In genomic region chr1:184030433-184031126, GRCh38 we compare ENCODE assay signal across 31 cellular contexts. TPM values are rescaled to one million over a fixed set of nuclear protein-coding genes. Genes with fewer than 3 reads are reported as not detected.
DNase-seq lines count a peak whose midpoint lies in the region; ATAC-seq, FAIRE-seq and TF ChIP-seq lines count a peak whose summit lies in the region.
"Had no signal": no experiment of that assay in that cellular context is flagged by ENCODE, and none has a peak within 500 bp of the region (broad histone marks: within the 10 kb centered on the region; RNA-seq: fewer than 3 reads in every experiment).

No MANE protein-coding gene starts in this region.

- H3K9me3 Mint-ChIP-seq in MCF 10A (ENCODE audit: unreplicated experiment): no peaks in the 10 kb centered on the region
- H3K9me3 Mint-ChIP-seq in activated CD4-positive, alpha-beta memory T cell treated with anti-CD3 and anti-CD28 coated beads, Interleukin-2, amount 10 ng/mL, durations not matched to agents 7 days and 5 days: no peaks in the 10 kb centered on the region
- H3K9me3 Mint-ChIP-seq: activated naive CD8-positive, alpha-beta T cell treated with anti-CD3 and anti-CD28 coated beads for 36 hours; effector memory CD8-positive, alpha-beta T cell; natural killer cell; stimulated activated memory B cell treated with anti-CD40 and anti-IgM and Interleukin-4, amounts not matched to agents 10 μg/mL and 1 μg/mL and 100 μg/mL, for 72 hours had no signal

- in situ Hi-C loops in mammary epithelial cell (cut with MboI; ENCODE audit: low sequenced_read_pairs in 2 of 2) (no loop called here), K562 (cut with MboI) (no loop called here)

- H3K4me1 Mint-ChIP-seq in MCF 10A (ENCODE audit: insufficient read depth, unreplicated experiment): no peaks in the 10 kb centered on the region
- H3K4me1 Mint-ChIP-seq in activated CD4-positive, alpha-beta memory T cell treated with anti-CD3 and anti-CD28 coated beads, Interleukin-2, amount 10 ng/mL, durations not matched to agents 7 days and 5 days: peaks cover 9% of the 10 kb centered on the region
- H3K4me1 Mint-ChIP-seq: activated naive CD8-positive, alpha-beta T cell treated with anti-CD3 and anti-CD28 coated beads for 36 hours; stimulated activated memory B cell treated with anti-CD40 and anti-IgM and Interleukin-4, amounts not matched to agents 10 μg/mL and 1 μg/mL and 100 μg/mL, for 72 hours had no signal

- POLR2A ChIA-PET in MCF 10A (lab: Yijun Ruan, JAX) (interaction anchor here (0.7 to 1.4 kb wide), 2 partner anchors 11 to 21 kb away, joined by 3 to 6 read pairs; partner anchors contain the start of gene TSEN15), K562 (lab: Yijun Ruan, JAX) (interaction anchor here (0.8 to 2.8 kb wide), 7 partner anchors 9 to 38 kb away, joined by 3 to 16 read pairs (median 4); partner anchors contain the start of gene TSEN15)
- POLR2A ChIA-PET in activated CD4-positive, alpha-beta memory T cell treated with anti-CD3 and anti-CD28 coated beads, Interleukin-2, amount 10 ng/mL, durations not matched to agents 7 days and 5 days (lab: Charles Lee): interaction anchor here (1.0 kb wide), 1 partner anchor 99 kb away, joined by 3 read pairs; no protein-coding TSS in a partner anchor

- H3K27ac ChIP-seq in mammary epithelial cell (ENCODE audit: insufficient read depth, low read depth, low read length) (no peak overlapping the region), K562 (ENCODE audit: extremely low read depth, low read depth, low read length) (peak overlapping the region; percentile 89), temporal lobe (ENCODE audit: low read depth, low read length) (peak overlapping the region; percentile 21)
- H3K27ac ChIP-seq: cardiac muscle cell, heart left ventricle, HL-60, KMS-11, lower lobe of right lung, SJCRH30, suprapubic skin had no signal

- DNase-seq in mammary epithelial cell (peak; percentile 26), MCF 10A (ENCODE audit: unreplicated experiment) (no peak), K562 (ENCODE audit: extremely low read depth in 1 of 4, low spot score in 3 of 4) (no peak), inferior parietal cortex (ENCODE audit: extremely low spot score) (peak; percentile 43), putamen (ENCODE audit: low spot score) (no peak)
- no peak for DNase-seq in activated CD4-positive, alpha-beta memory T cell treated with anti-CD3 and anti-CD28 coated beads, Interleukin-2, amount 10 ng/mL, durations not matched to agents 7 days and 5 days
- DNase-seq: 8988T; activated CD4-positive, alpha-beta T cell treated with anti-CD3 and anti-CD28 coated beads for 48 hours; activated gamma-delta T cell; activated naive CD8-positive, alpha-beta T cell treated with anti-CD3 and anti-CD28 coated beads for 36 hours; activated T-cell treated with anti-CD3 and anti-CD28 coated beads, Interleukin-2, amount 50 U/mL, for 1 hour; aorta; cortex of kidney; effector memory CD8-positive, alpha-beta T cell; erythroblast; heart left ventricle; lower lobe of right lung; natural killer cell; NCI-H1417; NCI-H2029 treated with DMSO at 0.1 percent for 48 hours; NCI-H774; SJCRH30 had no signal

- H3K36me3 Mint-ChIP-seq in MCF 10A (ENCODE audit: insufficient read depth, unreplicated experiment): no peaks in the 10 kb centered on the region
- H3K36me3 Mint-ChIP-seq in activated CD4-positive, alpha-beta memory T cell treated with anti-CD3 and anti-CD28 coated beads, Interleukin-2, amount 10 ng/mL, durations not matched to agents 7 days and 5 days (ENCODE audit: low read depth): no peaks in the 10 kb centered on the region
- H3K36me3 Mint-ChIP-seq: activated naive CD8-positive, alpha-beta T cell treated with anti-CD3 and anti-CD28 coated beads for 36 hours; natural killer cell; stimulated activated memory B cell treated with anti-CD40 and anti-IgM and Interleukin-4, amounts not matched to agents 10 μg/mL and 1 μg/mL and 100 μg/mL, for 72 hours had no signal

- H3K4me3 ChIP-seq in mammary epithelial cell (replicated peaks in 1 of 3; ENCODE audit: insufficient read depth in 1 of 3, low read depth in 2 of 3, low read length in 3 of 3) (no peak overlapping the region), K562 (no peak overlapping the region)
- H3K4me3 ChIP-seq: cardiac muscle cell, heart left ventricle, lower lobe of right lung, SJCRH30, suprapubic skin had no signal

- H3K79me2 ChIP-seq in mammary epithelial cell (ENCODE audit: insufficient read depth, low read length): no peaks in the 10 kb centered on the region
- peaks cover 92% of the 10 kb centered on the region for H3K79me2 ChIP-seq in K562 (ENCODE audit: control insufficient read depth, insufficient read depth, low read length)

- H3K36me3 ChIP-seq in mammary epithelial cell (ENCODE audit: insufficient read depth, low read length) (no peaks in the 10 kb centered on the region), K562 (ENCODE audit: control insufficient read depth, insufficient read depth, low read length) (no peaks in the 10 kb centered on the region; the same call in 2 of the 3 replicates)
- H3K36me3 ChIP-seq: cardiac muscle cell, heart left ventricle, lower lobe of right lung, SJCRH30, suprapubic skin had no signal

- ATAC-seq in K562: no peak
- no peak for ATAC-seq in GM18868 (IDR thresholded peaks at IDR 0.05; ENCODE audit: unreplicated experiment)
- ATAC-seq: effector memory CD8-positive, alpha-beta T cell; heart left ventricle; lower lobe of right lung; stimulated activated memory B cell treated with anti-CD40 and anti-IgM and Interleukin-4, amounts not matched to agents 10 μg/mL and 1 μg/mL and 100 μg/mL, for 72 hours had no signal

- H3K4me1 ChIP-seq in mammary epithelial cell (ENCODE audit: insufficient read depth, low read length) (no peaks in the 10 kb centered on the region), K562 (replicated peaks in 1 of 2; ENCODE audit: control insufficient read depth in 2 of 2, insufficient read depth in 2 of 2, low read length in 2 of 2) (peaks cover 15 to 81% of the 10 kb centered on the region in 2 experiments)

- H3K4me2 ChIP-seq in mammary epithelial cell (ENCODE audit: insufficient read depth, low read depth, low read length) (no peak overlapping the region), K562 (ENCODE audit: insufficient read depth, low read length) (peak overlapping the region; percentile 63; the same call in 1 of the 2 replicates)
- H3K4me2 ChIP-seq: KMS-11 had no signal

- H3K4me3 Mint-ChIP-seq in MCF 10A (ENCODE audit: unreplicated experiment): no peak overlapping the region
- H3K4me3 Mint-ChIP-seq in activated CD4-positive, alpha-beta memory T cell treated with anti-CD3 and anti-CD28 coated beads, Interleukin-2, amount 10 ng/mL, durations not matched to agents 7 days and 5 days: no peak overlapping the region
- H3K4me3 Mint-ChIP-seq: activated naive CD8-positive, alpha-beta T cell treated with anti-CD3 and anti-CD28 coated beads for 36 hours; effector memory CD8-positive, alpha-beta T cell; natural killer cell; stimulated activated memory B cell treated with anti-CD40 and anti-IgM and Interleukin-4, amounts not matched to agents 10 μg/mL and 1 μg/mL and 100 μg/mL, for 72 hours had no signal

- peaks cover 62% of the 10 kb centered on the region for H3K27me3 Mint-ChIP-seq in MCF 10A (ENCODE audit: insufficient read depth, unreplicated experiment)
- H3K27me3 Mint-ChIP-seq in activated CD4-positive, alpha-beta memory T cell treated with anti-CD3 and anti-CD28 coated beads, Interleukin-2, amount 10 ng/mL, durations not matched to agents 7 days and 5 days: peaks cover 41% of the 10 kb centered on the region

- no peak for FAIRE-seq in K562 (lab: Jason Lieb, UNC)
- FAIRE-seq: GM19239, H1 had no signal

- no peak for TF ChIP-seq EP300 in K562 (IDR thresholded peaks at IDR 0.05; ENCODE audit: low read length)

- H3K27me3 ChIP-seq in mammary epithelial cell (ENCODE audit: insufficient read depth, low read length) (peaks cover 15% of the 10 kb centered on the region), K562 (ENCODE audit: control insufficient read depth in 2 of 2, insufficient read depth in 2 of 2, low read length in 2 of 2) (no peaks in the 10 kb centered on the region)
- H3K27me3 ChIP-seq: SJCRH30 had no signal

- H3K27ac Mint-ChIP-seq in MCF 10A (ENCODE audit: low read depth, unreplicated experiment): no peak overlapping the region
- H3K27ac Mint-ChIP-seq in activated CD4-positive, alpha-beta memory T cell treated with anti-CD3 and anti-CD28 coated beads, Interleukin-2, amount 10 ng/mL, durations not matched to agents 7 days and 5 days: no peak overlapping the region
- H3K27ac Mint-ChIP-seq: activated naive CD8-positive, alpha-beta T cell treated with anti-CD3 and anti-CD28 coated beads for 36 hours; effector memory CD8-positive, alpha-beta T cell; natural killer cell; stimulated activated memory B cell treated with anti-CD40 and anti-IgM and Interleukin-4, amounts not matched to agents 10 μg/mL and 1 μg/mL and 100 μg/mL, for 72 hours had no signal

- no peaks in the 10 kb centered on the region for H3K9me3 ChIP-seq in mammary epithelial cell (replicated peaks; ENCODE audit: insufficient read depth, low read length)
- no peaks in the 10 kb centered on the region for H3K9me3 ChIP-seq in K562 (replicated peaks; ENCODE audit: control insufficient read depth, insufficient read depth, low read depth, low read length)
- H3K9me3 ChIP-seq: heart left ventricle, lower lobe of right lung, SJCRH30, suprapubic skin had no signal

- no peaks in the 10 kb centered on the region for H4K20me1 ChIP-seq in mammary epithelial cell (ENCODE audit: insufficient read depth, low read length)
- H4K20me1 ChIP-seq in K562 (replicated peaks; ENCODE audit: control insufficient read depth, insufficient read depth, low read length): no peaks in the 10 kb centered on the region

- intact Hi-C loops in mammary epithelial cell (cut with micrococcal nuclease) (no loop called here), MCF 10A (cut with micrococcal nuclease) (no loop called here), K562 (cut with micrococcal nuclease) (loop anchor here (1.0 to 5.0 kb wide), 5 partner anchors 22 to 373 kb away; no protein-coding TSS in a partner anchor)

- no peak; the same call in 1 of the 2 replicates for TF ChIP-seq POLR2A in K562 (conservative IDR thresholded peaks at IDR 0.05)

- CTCF ChIA-PET in mammary epithelial cell (lab: Charles Lee; ENCODE audit: low non-redundant PET) (interaction anchor here (0.5 kb wide), 1 partner anchor 360 kb away, joined by 3 read pairs; no protein-coding TSS in a partner anchor), MCF 10A (lab: Yijun Ruan, JAX) (interaction anchor here (1.2 to 1.7 kb wide), 2 partner anchors 25 to 375 kb away, joined by 5 read pairs; no protein-coding TSS in a partner anchor), K562 (lab: Yijun Ruan, JAX; ENCODE audit: low intra/inter-chr PET ratio) (no interaction called here)
- CTCF ChIA-PET in activated CD4-positive, alpha-beta memory T cell treated with anti-CD3 and anti-CD28 coated beads, Interleukin-2, amount 10 ng/mL, durations not matched to agents 7 days and 5 days (lab: Charles Lee): no interaction called here

- WGBS in mammary epithelial cell (ENCODE audit: low coverage, missing lambda C conversion rate): 68% methylated on average over 2 of the region's 2 CpGs
- WGBS in K562 (ENCODE audit: insufficient coverage, low coverage, missing lambda C conversion rate): 38% methylated on average over 2 of the region's 2 CpGs

- no peaks in the 10 kb centered on the region for H3K9me1 ChIP-seq in K562 (ENCODE audit: control insufficient read depth, insufficient read depth, low read length)

- TF ChIP-seq CTCF in mammary epithelial cell (conservative IDR thresholded peaks at IDR 0.05 in 1 of 2, IDR thresholded peaks at IDR 0.05 in 1 of 2; ENCODE audit: extremely low read depth in 1 of 2, insufficient read depth in 1 of 2, low read depth in 1 of 2, low read length in 2 of 2) (no peak), MCF 10A (IDR thresholded peaks at IDR 0.05; ENCODE audit: unreplicated experiment) (no peak), K562 (IDR thresholded peaks at IDR 0.05 in 2 of 3, conservative IDR thresholded peaks at IDR 0.05 in 1 of 3; ENCODE audit: insufficient read depth in 2 of 3, low read depth in 1 of 3, low read length in 3 of 3) (no peak)

- no peak; a peak in 1 of 4 replicates for TF ChIP-seq RAD21 in K562 (CRISPR knock-in tag; conservative IDR thresholded peaks at IDR 0.05 in 1 of 2, IDR thresholded peaks at IDR 0.05 in 1 of 2)

- H3K9ac ChIP-seq in mammary epithelial cell (ENCODE audit: insufficient read depth, low read length): no peak overlapping the region
- H3K9ac ChIP-seq in K562 (ENCODE audit: insufficient read depth in 1 of 2, low read depth in 2 of 2, low read length in 2 of 2): peak overlapping the region in 1 of 2 experiments; percentile 74; a peak in 2 of 4 replicates
- H3K9ac ChIP-seq: KMS-11 had no signal

- H2AFZ ChIP-seq in mammary epithelial cell (ENCODE audit: low read depth, low read length) (no peak overlapping the region), K562 (ENCODE audit: low read depth, low read length) (peak overlapping the region; percentile 72)

- dilution Hi-C loops in mammary epithelial cell (cut with HindIII; ENCODE audit: low sequenced_read_pairs): no loop called here

- BruUV-seq in mammary epithelial cell (replicated peaks; lab: Mats Ljungman, UMichigan) (no TSS peak), MCF 10A (replicated peaks; lab: Mats Ljungman, UMichigan) (no TSS peak), K562 (replicated peaks; lab: Mats Ljungman, UMichigan) (no TSS peak)

RNA-seq across cellular contexts. Expression of gene COLGALT2, which starts 6.9 kb away (rescaled TPM):
- total RNA-seq in mammary epithelial cell (under 1 TPM; 0.21 to 0.67 TPM), MCF 10A (2022) (0.26 and 0.27 TPM in 2 replicates), K562 (2014; rRNA removed) (18.8 and 19.1 TPM in 2 replicates), K562 (2014; rRNA removed; fragmentation: Illumina TruSeq; extraction: Trizol) (19.2 and 23.0 TPM in 2 replicates), K562 (2015; rRNA removed; fragmentation: Illumina TruSeq; extraction: Trizol) (11.3 and 11.6 TPM in 2 replicates), K562 (2021) (23.2 and 29.1 TPM in 2 replicates), temporal lobe (16.7 TPM)
- polyA plus RNA-seq in mammary epithelial cell (0.06 TPM), K562 (2011; rRNA removed) (7.4 and 9.3 TPM in 2 replicates), K562 (2014; fragmentation: Illumina TruSeq; extraction: Trizol) (29.3 and 32.1 TPM in 2 replicates), K562 (2014; fragmentation: Nextera tagmentation; extraction: Ambion mirVana) (10 to 100 TPM; 12.1 to 22.4 TPM), K562 (2014; rRNA removed) (15.8 and 18.5 TPM in 2 replicates)
- not detected for polyA minus RNA-seq in mammary epithelial cell
- total RNA-seq in K562 (2011; cell fraction: chromatin; rRNA removed; ENCODE audit: low replicate concordance): 26.9 and 36.6 TPM in 2 replicates
- total RNA-seq in K562 (2011; cell fraction: nucleolus; rRNA removed): 22.2 TPM in 2 replicates
- 33.3 and 42.1 TPM in 2 replicates for total RNA-seq in K562 (2011; cell fraction: nucleoplasm; rRNA removed)
- polyA plus RNA-seq in K562 (2011; cell fraction: cytosol; rRNA removed): 8.1 and 8.2 TPM in 2 replicates
- 36.5 and 59.0 TPM in 2 replicates for polyA plus RNA-seq in K562 (2011; cell fraction: nucleus; rRNA removed)
- polyA plus RNA-seq in K562 (2012): 16.0 and 73.3 TPM in 2 replicates
- polyA minus RNA-seq in K562 (2011; rRNA and poly(A)+ RNA removed): 9.9 and 12.4 TPM in 2 replicates
- polyA minus RNA-seq in K562 (2011; cell fraction: cytosol; rRNA and poly(A)+ RNA removed): 8.8 and 9.0 TPM in 2 replicates
- polyA minus RNA-seq in K562 (2011; cell fraction: nucleus; rRNA and poly(A)+ RNA removed): 21.8 and 22.5 TPM in 2 replicates
- 1 to 10 TPM; 2.6 to 2.9 TPM for total RNA-seq in activated CD4-positive, alpha-beta memory T cell treated with anti-CD3 and anti-CD28 coated beads, Interleukin-2, amount 10 ng/mL, durations not matched to agents 7 days and 5 days

RNA-seq across cellular contexts. Expression of gene TSEN15, which starts 20.9 kb away (rescaled TPM):
- total RNA-seq in mammary epithelial cell (10 to 100 TPM; 40.8 to 66.5 TPM), MCF 10A (2022) (88.7 and 97.5 TPM in 2 replicates), K562 (2014; rRNA removed) (82.8 and 83.9 TPM in 2 replicates), K562 (2014; rRNA removed; fragmentation: Illumina TruSeq; extraction: Trizol) (121 and 146 TPM in 2 replicates), K562 (2015; rRNA removed; fragmentation: Illumina TruSeq; extraction: Trizol) (83.2 and 92.8 TPM in 2 replicates), K562 (2021) (81.9 and 86.4 TPM in 2 replicates), temporal lobe (21.1 TPM)
- polyA plus RNA-seq in mammary epithelial cell (23.6 TPM), K562 (2011; rRNA removed) (97.1 and 108 TPM in 2 replicates), K562 (2014; fragmentation: Illumina TruSeq; extraction: Trizol) (106 and 118 TPM in 2 replicates), K562 (2014; fragmentation: Nextera tagmentation; extraction: Ambion mirVana) (10 to 100 TPM; 25.6 to 36.1 TPM), K562 (2014; rRNA removed) (91.3 and 104 TPM in 2 replicates)
- polyA minus RNA-seq in mammary epithelial cell: 68.2 TPM
- 40.1 and 121 TPM in 2 replicates for total RNA-seq in K562 (2011; cell fraction: chromatin; rRNA removed; ENCODE audit: low replicate concordance)
- total RNA-seq in K562 (2011; cell fraction: nucleolus; rRNA removed): 27.5 and 40.1 TPM in 2 replicates
- 71.9 and 122 TPM in 2 replicates for total RNA-seq in K562 (2011; cell fraction: nucleoplasm; rRNA removed)
- polyA plus RNA-seq in K562 (2011; cell fraction: cytosol; rRNA removed): 28.9 and 65.9 TPM in 2 replicates
- polyA plus RNA-seq in K562 (2011; cell fraction: nucleus; rRNA removed): 65.9 and 104 TPM in 2 replicates
- polyA plus RNA-seq in K562 (2012): 56.9 and 143 TPM in 2 replicates
- 87.9 and 108 TPM in 2 replicates for polyA minus RNA-seq in K562 (2011; rRNA and poly(A)+ RNA removed)
- polyA minus RNA-seq in K562 (2011; cell fraction: cytosol; rRNA and poly(A)+ RNA removed): 43.4 and 50.1 TPM in 2 replicates
- 69.7 and 127 TPM in 2 replicates for polyA minus RNA-seq in K562 (2011; cell fraction: nucleus; rRNA and poly(A)+ RNA removed)
- total RNA-seq in activated CD4-positive, alpha-beta memory T cell treated with anti-CD3 and anti-CD28 coated beads, Interleukin-2, amount 10 ng/mL, durations not matched to agents 7 days and 5 days: 10 to 100 TPM; 52.6 to 53.7 TPM

Comparison
In these comparisons a context has a peak if more than half of its experiments do, and no peak if none do; other contexts are left out.
1. DNase-seq: peak in mammary epithelial cell (single experiment) and inferior parietal cortex (single experiment); none in MCF 10A (single experiment), K562 (0 of 4), activated CD4-positive, alpha-beta memory T cell treated with anti-CD3 and anti-CD28 coated beads, Interleukin-2, amount 10 ng/mL, durations not matched to agents 7 days and 5 days (single experiment) and putamen (single experiment).
2. CTCF ChIA-PET loops: an anchor here in mammary epithelial cell (0.5 kb wide) and MCF 10A (1.2 to 1.7 kb wide); none called in K562 and activated CD4-positive, alpha-beta memory T cell treated with anti-CD3 and anti-CD28 coated beads, Interleukin-2, amount 10 ng/mL, durations not matched to agents 7 days and 5 days.